34 cellular contexts compared by ENCODE assay signal in the genomic region with DNA sequence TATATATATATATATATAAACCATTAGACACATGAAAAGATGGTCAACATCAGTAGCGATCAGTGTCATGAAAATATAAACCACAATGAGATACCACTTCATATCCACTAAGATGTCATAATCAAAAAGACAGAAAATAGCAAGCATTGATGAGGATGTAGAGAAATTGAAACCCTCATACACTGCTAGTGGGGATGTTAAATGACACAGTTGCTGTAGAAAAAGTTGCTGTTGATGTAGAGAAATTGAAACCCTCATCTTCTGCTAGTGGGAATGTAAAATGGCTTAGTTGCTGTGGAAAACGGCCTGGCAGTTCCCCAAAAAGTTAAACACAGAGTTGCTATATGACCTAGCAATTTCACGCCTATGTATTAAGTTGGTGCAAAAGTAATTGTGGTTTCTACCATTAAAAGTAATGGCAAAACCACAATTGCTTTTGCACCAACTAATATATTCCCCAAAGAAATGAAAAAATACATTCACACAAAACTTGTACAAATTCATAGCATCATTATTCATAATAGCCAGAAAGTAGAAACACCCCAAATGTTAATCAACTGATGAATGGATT.
"Had no signal": no experiment of that assay in that cellular context is flagged by ENCODE, and none has a peak within 500 bp of the region (broad histone marks: within the 10 kb centered on the region; RNA-seq: fewer than 3 reads in every experiment).

No MANE protein-coding gene starts in this region.

- DNase-seq: Karpas-422, Kasumi-1, MG63, MM.1S, NCI-H1048, NCI-H1092, NCI-H1092 treated with DMSO at 0.1 percent for 48 hours, NCI-H1105, NCI-H1105 treated with DMSO at 0.1 percent for 48 hours, NCI-H1417, NCI-H1417 treated with DMSO at 0.1 percent for 48 hours, NCI-H1436, NCI-H1436 treated with DMSO at 0.1 percent for 48 hours, NCI-H146, NCI-H1694, NCI-H1694 treated with DMSO at 0.1 percent for 48 hours, NCI-H187, NCI-H187 treated with DMSO at 0.1 percent for 48 hours, NCI-H1930, NCI-H2029, NCI-H2029 treated with DMSO at 0.1 percent for 48 hours, NCI-H2081, NCI-H2081 treated with DMSO at 0.1 percent for 48 hours, NCI-H2107, NCI-H2171, NCI-H2171 treated with DMSO at 0.1 percent for 48 hours, NCI-H2227 treated with DMSO at 0.1 percent for 48 hours, NCI-H226, NCI-H345, NCI-H446, NCI-H446 treated with DMSO at 0.1 percent for 48 hours, NCI-H510A, NCI-H510A treated with DMSO at 0.1 percent for 48 hours, NCI-H524 had no signal

- H3K4me3 ChIP-seq: MG63 had no signal

- H3K27me3 ChIP-seq: MG63 had no signal

- H3K9me3 ChIP-seq: MG63 had no signal

- H3K36me3 ChIP-seq: MG63 had no signal
